9 cellular contexts compared by ENCODE assay signal in genomic region chr4:142883433-142883832, GRCh38. TPM values are rescaled to one million over a fixed set of nuclear protein-coding genes. Genes with fewer than 3 reads are reported as not detected.
DNase-seq lines count a peak whose midpoint lies in the region; ATAC-seq and TF ChIP-seq lines count a peak whose summit lies in the region.
"Had no signal": no experiment of that assay in that cellular context is flagged by ENCODE, and none has a peak within 500 bp of the region (broad histone marks: within the 10 kb centered on the region; RNA-seq: fewer than 3 reads in every experiment).

No MANE protein-coding gene starts in this region.

- DNase-seq in D341Med (ENCODE audit: low spot score) (peak; percentile 39), H9 (no peak), adrenal gland (no peak), kidney epithelial cell (ENCODE audit: low read depth) (no peak), spleen (no peak), amniotic stem cell (lab: John Stamatoyannopoulos, UW) (no peak), MV-4-11 (lab: John Stamatoyannopoulos, UW) (no peak)
- DNase-seq: activated T-cell treated with anti-CD3 and anti-CD28 coated beads, Interleukin-2, amount 50 U/mL, for 1 hour had no signal

- H3K79me1 ChIP-seq in H9 (ENCODE audit: insufficient read depth, low read depth, low read length, poor library complexity, severe bottlenecking), result no peaks in the 10 kb centered on the region

- H2AFZ ChIP-seq in H9 (ENCODE audit: low read length), result peak overlapping the region; percentile 70

- H4K91ac ChIP-seq in H9 (ENCODE audit: insufficient read length, low read depth, low read length), result no peak overlapping the region

- no peak overlapping the region for H3K27ac Mint-ChIP-seq in H9

- no peak overlapping the region for H3K4me3 Mint-ChIP-seq in H9

- H3K14ac ChIP-seq in H9 (ENCODE audit: insufficient read depth, low read length), result no peak overlapping the region

- H3K9me3 ChIP-seq in H9 (ENCODE audit: control insufficient read depth, low read depth, low read length), result no peaks in the 10 kb centered on the region
- no peaks in the 10 kb centered on the region for H3K9me3 ChIP-seq in adrenal gland (replicated peaks in 1 of 3)
- H3K9me3 ChIP-seq in spleen, result no peaks in the 10 kb centered on the region

- H3T11ph ChIP-seq in H9 (ENCODE audit: low read length), result no peak overlapping the region

- no peak for ATAC-seq in GM18907 (IDR thresholded peaks at IDR 0.05; ENCODE audit: unreplicated experiment)

- no peak overlapping the region for H3K56ac ChIP-seq in H9 (ENCODE audit: insufficient read length, low read depth, low read length)

- no peak overlapping the region for H2BK20ac ChIP-seq in H9 (ENCODE audit: low read depth, low read length, poor library complexity, severe bottlenecking)

- H3K4me1 ChIP-seq in H9 (ENCODE audit: insufficient read depth, low read length) (no peaks in the 10 kb centered on the region), adrenal gland (replicated peaks in 1 of 2) (no peaks in the 10 kb centered on the region), spleen (no peaks in the 10 kb centered on the region)

- intact Hi-C loops in adrenal gland (cut with DNase I) (no loop called here), spleen (cut with DNase I; ENCODE audit: low total_unique reads) (no loop called here)

- H3K23ac ChIP-seq in H9 (ENCODE audit: insufficient read length, low read depth, low read length), result no peak overlapping the region

- H2BK15ac ChIP-seq in H9 (ENCODE audit: low read depth, low read length), result no peak overlapping the region

- H3K27ac ChIP-seq in H9 (ENCODE audit: insufficient read length, low read depth, low read length), result no peak overlapping the region
- H3K27ac ChIP-seq in adrenal gland, result no peak overlapping the region
- H3K27ac ChIP-seq in spleen, result no peak overlapping the region

- TF ChIP-seq CTCF in H9 (conservative IDR thresholded peaks at IDR 0.05) (peak; percentile 71), adrenal gland (IDR thresholded peaks at IDR 0.05) (peak in 4 of 6 experiments; percentile 6 to 29 (median 22)), kidney epithelial cell (IDR thresholded peaks at IDR 0.05; ENCODE audit: insufficient read depth, low read length, poor library complexity, severe bottlenecking) (peak; percentile 37), spleen (IDR thresholded peaks at IDR 0.05 in 8 of 11, conservative IDR thresholded peaks at IDR 0.05 in 3 of 11) (peak in 1 of 11 experiments; percentile 9)

- H4K8ac ChIP-seq in H9 (replicated peaks; ENCODE audit: insufficient read length, low read depth, low read length), result no peak overlapping the region

- no peaks in the 10 kb centered on the region for H4K20me1 ChIP-seq in H9 (ENCODE audit: control insufficient read depth, insufficient read depth, insufficient read length)

- no peaks in the 10 kb centered on the region for H3K9me3 Mint-ChIP-seq in H9

- H3K4me3 ChIP-seq in adrenal gland, result no peak overlapping the region
- no peak overlapping the region for H3K4me3 ChIP-seq in kidney epithelial cell (ENCODE audit: low read depth, low read length)
- H3K4me3 ChIP-seq in spleen, result no peak overlapping the region

- no peak overlapping the region for H2BK120ac ChIP-seq in H9 (ENCODE audit: low read depth, low read length, poor library complexity, severe bottlenecking)

- no peaks in the 10 kb centered on the region for H3K23me2 ChIP-seq in H9 (ENCODE audit: insufficient read length, low read depth, low read length, poor library complexity, severe bottlenecking)

- no peaks in the 10 kb centered on the region for H3K36me3 Mint-ChIP-seq in H9 (ENCODE audit: insufficient read depth in 1 of 3, low read depth in 3 of 3)

- H3K9ac ChIP-seq in H9 (ENCODE audit: extremely low read depth, insufficient read length, low read length), result no peak overlapping the region

- no peak overlapping the region for H2BK5ac ChIP-seq in H9 (ENCODE audit: insufficient read length, low read length)

- no peaks in the 10 kb centered on the region for H3K36me3 ChIP-seq in adrenal gland (replicated peaks in 1 of 2)
- no peaks in the 10 kb centered on the region for H3K36me3 ChIP-seq in kidney epithelial cell (ENCODE audit: control insufficient read depth, insufficient read depth, low read length)
- no peaks in the 10 kb centered on the region for H3K36me3 ChIP-seq in spleen

- H3K4me1 Mint-ChIP-seq in H9, result no peaks in the 10 kb centered on the region

- no peak for TF ChIP-seq POLR2A in adrenal gland (IDR thresholded peaks at IDR 0.05)
- no peak for TF ChIP-seq POLR2A in spleen (IDR thresholded peaks at IDR 0.05)

- H3K27me3 ChIP-seq in H9 (ENCODE audit: insufficient read depth, low read length), result no peaks in the 10 kb centered on the region
- no peaks in the 10 kb centered on the region for H3K27me3 ChIP-seq in adrenal gland
- H3K27me3 ChIP-seq in kidney epithelial cell (ENCODE audit: control insufficient read depth, insufficient read depth, low read length), result no peaks in the 10 kb centered on the region
- no peaks in the 10 kb centered on the region for H3K27me3 ChIP-seq in spleen (replicated peaks in 1 of 7)

- H3K18ac ChIP-seq in H9 (ENCODE audit: insufficient read length, low read depth, low read length), result no peak overlapping the region

- H4K5ac ChIP-seq in H9 (ENCODE audit: insufficient read length, low read depth, low read length), result no peak overlapping the region

- no peak overlapping the region for H2AK5ac ChIP-seq in H9 (ENCODE audit: insufficient read length, low read length)

- H3K79me2 ChIP-seq in H9 (ENCODE audit: insufficient read depth, low read length), result no peaks in the 10 kb centered on the region

- no CpG with 5 or more reads among the region's 2 CpGs for WGBS in H9 (ENCODE audit: extremely low coverage, insufficient read length, low lambda C conversion rate)
- 26 to 38% (median 35%) methylated on average over 2 of the region's 2 CpGs for WGBS in adrenal gland, 4 donors
- 29 to 41% (median 34%) methylated on average over 2 of the region's 2 CpGs for WGBS in spleen, 5 donors

- no peaks in the 10 kb centered on the region for H3K27me3 Mint-ChIP-seq in H9 (ENCODE audit: low read depth)

- H3K4me2 ChIP-seq in H9 (ENCODE audit: insufficient read depth, insufficient read length, low read length), result no peak overlapping the region

- no peak overlapping the region for H2BK12ac ChIP-seq in H9 (ENCODE audit: insufficient read length, low read depth, low read length)

- no peak overlapping the region for H3K4ac ChIP-seq in H9 (ENCODE audit: low read depth, low read length)

RNA-seq across cellular contexts. Expression of gene INPP4B, which starts 37.3 kb away (rescaled TPM):
- 0.07 TPM in 2 replicates for total RNA-seq in H9 (2021)
- 10 to 100 TPM in 6 of 8 donors, 1 to 10 TPM in 2; 6.6 to 21.6 (median 12.2) TPM for total RNA-seq in adrenal gland
- polyA plus RNA-seq in adrenal gland, result 1 to 10 TPM; 2.2 to 3.0 (median 2.4) TPM
- 10.9 and 11.6 TPM in 2 replicates for total RNA-seq in kidney epithelial cell
- 10 to 100 TPM; 24.0 to 31.6 (median 29.3) TPM for total RNA-seq in spleen
- 1 to 10 TPM in 2 of 3 donors, under 1 TPM in 1; 0.78 to 1.8 (median 1.7) TPM for polyA plus RNA-seq in spleen
